In genomic region chr16:3234543-3235541, GRCh38 we compare ENCODE assay signal across 8 cellular contexts. TPM values are rescaled to one million over a fixed set of nuclear protein-coding genes. Genes with fewer than 3 reads are reported as not detected.
A peak's percentile ranks its signal among the peaks of the same experiment; 100 is the strongest.
DNase-seq lines count a peak whose midpoint lies in the region; TF ChIP-seq lines count a peak whose summit lies in the region.

ZNF200 (minus strand) TSS chr16:3235158; CDS start chr16:3233755, 1,403 bp downstream.

- TF ChIP-seq CTCF in GM20000 (IDR thresholded peaks at IDR 0.05; ENCODE audit: extremely low read depth, missing control alignments), result no peak

- DNase-seq in COLO668 (lab: John Stamatoyannopoulos, UW; ENCODE audit: unreplicated experiment) (peak; percentile 95), GM20000 (ENCODE audit: low spot score) (peak; percentile 97), HT-29 (ENCODE audit: low spot score) (peak; percentile 96), lung microvascular endothelial cell (ENCODE audit: low read depth in 2 of 2) (peak; percentile 96 to 97)
- DNase-seq in NK-92 treated with Interleukin-12 subunit alpha and Interleukin-12 subunit beta, amount 100 ng/mL, for 24 hours (lab: John Stamatoyannopoulos, UW), result peak; percentile 91
- DNase-seq in activated CD8-positive, alpha-beta memory T cell treated with anti-CD3 and anti-CD28 coated beads for 24 hours, result peak; percentile 97
- DNase-seq in effector CD8-positive, alpha-beta T cell (lab: John Stamatoyannopoulos, UW), result peak; percentile 81
- peak; percentile 85 to 86 (median 85) for DNase-seq in stimulated activated CD4-positive, alpha-beta T cell treated with anti-CD3 and anti-CD28 coated beads, TNF-alpha, amount 100 ng/mL, for 4 hours (ENCODE audit: low read depth in 3 of 3)

RNA-seq across cellular contexts. Expression of gene ZNF200, which starts in this region (rescaled TPM):
- total RNA-seq in HT-29 (2014; rRNA removed; shearing (Covaris generic)), result 5.6 and 8.6 TPM in 2 replicates
- 7.0 and 10.1 TPM in 2 replicates for total RNA-seq in lung microvascular endothelial cell

Comparison
In these comparisons a context has a peak if more than half of its experiments do, and no peak if none do; other contexts are left out.
1. Peak in every context shown above with its lines: DNase-seq.